Comparison of ENCODE assay signal across 3 cellular contexts in the genomic region with DNA sequence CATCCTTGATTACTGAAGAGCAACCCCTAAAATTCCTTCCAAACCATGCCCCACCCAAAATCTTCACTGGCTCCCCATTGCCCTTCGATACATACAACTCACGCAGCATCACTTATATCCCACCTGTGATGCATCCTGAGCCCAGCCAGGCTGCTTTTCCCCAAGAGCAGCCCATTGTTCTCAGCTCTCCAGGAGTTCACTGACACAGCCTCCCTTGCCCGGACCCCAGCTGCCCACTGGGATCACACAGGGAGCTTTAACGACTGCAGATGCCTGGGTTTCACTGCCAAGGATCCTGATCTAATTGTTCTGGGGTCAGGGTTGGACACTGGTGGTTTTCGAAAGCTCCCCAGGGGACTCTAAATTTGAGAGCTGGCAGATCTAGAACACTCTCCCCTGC. TPM values are rescaled to one million over a fixed set of nuclear protein-coding genes. Genes with fewer than 3 reads are reported as not detected.
"Had no signal": no experiment of that assay in that cellular context is flagged by ENCODE, and none has a peak within 500 bp of the region (broad histone marks: within the 10 kb centered on the region; RNA-seq: fewer than 3 reads in every experiment).

No MANE protein-coding gene starts in this region.

RNA-seq across cellular contexts. Expression of gene DSCAML1, which starts 33.6 kb away (rescaled TPM):
- total RNA-seq: myocyte, osteoblast had no signal
- polyA plus RNA-seq: naive thymus-derived CD4-positive, alpha-beta T cell had no signal
